25 cellular contexts compared by ENCODE assay signal in the genomic region with DNA sequence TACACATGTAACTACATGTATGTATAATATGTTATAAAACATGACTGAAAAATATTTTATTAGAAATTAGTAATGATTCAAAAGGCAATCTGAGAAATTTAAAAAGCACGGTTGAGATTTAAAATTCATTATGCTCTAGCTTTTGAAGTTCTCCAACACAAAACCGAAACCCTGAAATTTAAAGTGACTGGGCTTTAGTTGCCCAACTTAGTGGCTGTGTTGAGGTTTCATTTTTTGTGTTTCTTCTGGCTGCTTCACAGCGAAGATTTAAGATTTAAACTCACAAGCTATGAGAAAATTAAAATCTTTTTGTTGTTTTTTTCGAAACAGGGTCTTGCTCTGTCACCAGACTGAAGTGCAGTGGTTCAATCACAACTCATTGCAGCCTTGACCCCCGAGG.
"Had no signal": no experiment of that assay in that cellular context is flagged by ENCODE, and none has a peak within 500 bp of the region (broad histone marks: within the 10 kb centered on the region; RNA-seq: fewer than 3 reads in every experiment).

No MANE protein-coding gene starts in this region.

- H2AFZ ChIP-seq: neural progenitor cell, parathyroid adenoma had no signal

- H3K4me2 ChIP-seq: neural progenitor cell, smooth muscle cell had no signal

- H3K9ac ChIP-seq: neural progenitor cell, parathyroid adenoma had no signal

- H3K4me1 ChIP-seq: esophagus squamous epithelium, heart right ventricle, left ventricle myocardium inferior, neural progenitor cell, parathyroid adenoma, suprapubic skin, vagina had no signal

- H3K27me3 ChIP-seq: esophagus squamous epithelium, heart right ventricle, neural progenitor cell, suprapubic skin, vagina had no signal

- ATAC-seq: effector memory CD8-positive, alpha-beta T cell; heart right ventricle; left cardiac atrium; sciatic nerve; stimulated activated naive CD8-positive, alpha-beta T cell treated with anti-CD3 and anti-CD28 coated beads, Interleukin-15, amount 100 ng/mL, for 72 hours had no signal

- H3K36me3 ChIP-seq: esophagus squamous epithelium, heart right ventricle, left ventricle myocardium inferior, neural progenitor cell, suprapubic skin, vagina had no signal

- H3K27ac ChIP-seq: esophagus squamous epithelium, heart right ventricle, left ventricle myocardium inferior, neural progenitor cell, parathyroid adenoma, suprapubic skin, vagina had no signal

- H3K9me3 ChIP-seq: esophagus squamous epithelium, suprapubic skin, vagina had no signal

- DNase-seq: cortex of kidney; effector memory CD8-positive, alpha-beta T cell; erythroblast; esophagus squamous epithelium; foreskin melanocyte; glutamatergic neuron; heart right ventricle; hippocampal formation; left cardiac atrium; left ventricle myocardium inferior; naive B cell; stimulated activated CD4-positive, alpha-beta T cell treated with anti-CD3 and anti-CD28 coated beads, Interleukin-12 subunit alpha, Interleukin-12 subunit beta, amount 100 ng/mL, for 4 hours; stimulated activated CD4-positive, alpha-beta T cell treated with anti-CD3 and anti-CD28 coated beads, Interleukin-1b, Interleukin-23, amount 100 ng/mL, for 48 hours; stimulated activated CD4-positive, alpha-beta T cell treated with anti-CD3 and anti-CD28 coated beads, Interleukin-4, amount 100 ng/mL, for 1 hour; stimulated activated CD8-positive, alpha-beta memory T cell treated with anti-CD3 and anti-CD28 coated beads, Interleukin-4, amount 100 ng/mL, for 48 hours; stimulated activated naive CD4-positive, alpha-beta T cell; stimulated activated naive CD8-positive, alpha-beta T cell treated with anti-CD3 and anti-CD28 coated beads, Interleukin-15, amount 100 ng/mL, for 72 hours; trophoblast cell had no signal

- H3K79me2 ChIP-seq: parathyroid adenoma had no signal

- H3K4me3 ChIP-seq: esophagus squamous epithelium, heart right ventricle, left ventricle myocardium inferior, lung, neural progenitor cell, smooth muscle cell, suprapubic skin, vagina had no signal
